24 cellular contexts compared by ENCODE assay signal in genomic region chr2:9775351-9775750, GRCh38.
DNase-seq lines count a peak whose midpoint lies in the region; ATAC-seq, FAIRE-seq and TF ChIP-seq lines count a peak whose summit lies in the region.
"Had no signal": no experiment of that assay in that cellular context is flagged by ENCODE, and none has a peak within 500 bp of the region (broad histone marks: within the 10 kb centered on the region; RNA-seq: fewer than 3 reads in every experiment).

No MANE protein-coding gene starts in this region.

- H2BK120ac ChIP-seq in neuronal stem cell (ENCODE audit: low read depth, low read length) = no peak overlapping the region

- H3K27me3 Mint-ChIP-seq in T-helper 17 cell = no peaks in the 10 kb centered on the region
- H3K27me3 Mint-ChIP-seq in activated T-helper 2 cell treated with anti-CD3 and anti-CD28 coated beads, Interferon-gamma antibody, Interleukin-2, Interleukin-4, amounts not matched to agents 10 μg/mL and 5 μg/mL and 100 μg/mL, durations not matched to agents 14 hours and 24 hours and 36 hours (ENCODE audit: low read depth) = no peaks in the 10 kb centered on the region
- H3K27me3 Mint-ChIP-seq: CD4-positive, alpha-beta T cell had no signal

- no peaks in the 10 kb centered on the region for H3K9me3 Mint-ChIP-seq in activated T-helper 2 cell treated with anti-CD3 and anti-CD28 coated beads, Interferon-gamma antibody, Interleukin-2, Interleukin-4, amounts not matched to agents 10 μg/mL and 5 μg/mL and 100 μg/mL, durations not matched to agents 14 hours and 24 hours and 36 hours
- H3K9me3 Mint-ChIP-seq: CD4-positive, alpha-beta T cell; CD8-positive, alpha-beta memory T cell had no signal

- no peak overlapping the region for H3K4ac ChIP-seq in neuronal stem cell (ENCODE audit: low read length)

- peak overlapping the region; percentile 45; the same call in 1 of the 2 replicates for H3K4me2 ChIP-seq in BLaER1
- H3K4me2 ChIP-seq in neuronal stem cell (ENCODE audit: insufficient read depth, low read length, poor library complexity, severe bottlenecking) = no peak overlapping the region

- H3K23ac ChIP-seq in neuronal stem cell (ENCODE audit: low read depth, low read length, poor library complexity) = no peak overlapping the region

- H3K27me3 ChIP-seq in BLaER1 = no peaks in the 10 kb centered on the region
- peaks cover 0 to 8% (median 0%) of the 10 kb centered on the region in 3 experiments for H3K27me3 ChIP-seq in neuronal stem cell (ENCODE audit: control insufficient read depth in 3 of 3, insufficient read depth in 3 of 3, low read depth in 1 of 3, low read length in 3 of 3)
- H3K27me3 ChIP-seq: BLaER1 treated with 17β-estradiol and CSF1 and Interleukin-3, amounts not matched to agents 10 nM and 100 nM had no signal

- 0 out of 2 replicates have a peak overlapping the region, but pooled peaks have one; percentile 54 for H3K27ac ChIP-seq in BLaER1
- H3K27ac ChIP-seq in kidney (ENCODE audit: low read depth in 2 of 2, low read length in 2 of 2) = no peak overlapping the region
- no peak overlapping the region for H3K27ac ChIP-seq in neuronal stem cell (replicated peaks; ENCODE audit: low read length)
- H3K27ac ChIP-seq: BLaER1 treated with 17β-estradiol and CSF1 and Interleukin-3, amounts not matched to agents 10 nM and 100 nM; GM23248 had no signal

- TF ChIP-seq CTCF in kidney (IDR thresholded peaks at IDR 0.05; ENCODE audit: borderline replicate concordance, extremely low read depth, insufficient read depth) = no peak

- no peak for FAIRE-seq in kidney (lab: Jason Lieb, UNC)
- FAIRE-seq: D721Med, G401.6, GM12892, GM19239, H1 had no signal

- H2AFZ ChIP-seq in neuronal stem cell (ENCODE audit: low read length) = no peak overlapping the region
- H2AFZ ChIP-seq: GM23248 had no signal

- H3K36me3 ChIP-seq in BLaER1 (no peaks in the 10 kb centered on the region), kidney (ENCODE audit: control insufficient read depth in 1 of 2, insufficient read depth in 2 of 2, low read length in 2 of 2) (no peaks in the 10 kb centered on the region), neuronal stem cell (replicated peaks in 1 of 2; ENCODE audit: control insufficient read depth in 2 of 2, insufficient read depth in 2 of 2, low read length in 2 of 2) (no peaks in the 10 kb centered on the region)
- H3K36me3 ChIP-seq: BLaER1 treated with 17β-estradiol and CSF1 and Interleukin-3, amounts not matched to agents 10 nM and 100 nM had no signal

- no peaks in the 10 kb centered on the region for H4K20me1 ChIP-seq in BLaER1
- H4K20me1 ChIP-seq: BLaER1 treated with 17β-estradiol and CSF1 and Interleukin-3, amounts not matched to agents 10 nM and 100 nM had no signal

- intact Hi-C loops in kidney (cut with DNase I) = no loop called here
- intact Hi-C loops in activated T-helper 2 cell treated with anti-CD3 and anti-CD28 coated beads, Interferon-gamma antibody, Interleukin-2, Interleukin-4, amounts not matched to agents 10 μg/mL and 5 μg/mL and 100 μg/mL, durations not matched to agents 14 hours and 24 hours and 36 hours (cut with micrococcal nuclease) = no loop called here

- H3K9ac ChIP-seq in BLaER1 (no peak overlapping the region), kidney (ENCODE audit: low read length in 2 of 2) (no peak overlapping the region), neuronal stem cell (ENCODE audit: low read depth, low read length, poor library complexity) (no peak overlapping the region)
- H3K9ac ChIP-seq: GM23248 had no signal

- no peak overlapping the region for H2BK12ac ChIP-seq in neuronal stem cell (ENCODE audit: low read length)

- H3K79me1 ChIP-seq in neuronal stem cell (ENCODE audit: low read depth, low read length) = no peaks in the 10 kb centered on the region

- H4K8ac ChIP-seq in neuronal stem cell (ENCODE audit: low read depth, low read length) = no peak overlapping the region

- no CpG with 5 or more reads among the region's 9 CpGs for WGBS in neuronal stem cell (ENCODE audit: extremely low coverage in 2 of 2, insufficient read length in 2 of 2, insufficient replicate concordance in 1 of 2), 2 donors

- H2BK5ac ChIP-seq in neuronal stem cell (ENCODE audit: low read length) = no peak overlapping the region

- H3K27ac Mint-ChIP-seq in T-helper 17 cell = peak overlapping the region; percentile 56
- H3K27ac Mint-ChIP-seq in activated T-helper 2 cell treated with anti-CD3 and anti-CD28 coated beads, Interferon-gamma antibody, Interleukin-2, Interleukin-4, amounts not matched to agents 10 μg/mL and 5 μg/mL and 100 μg/mL, durations not matched to agents 14 hours and 24 hours and 36 hours = no peak overlapping the region
- H3K27ac Mint-ChIP-seq: CD4-positive, alpha-beta T cell had no signal

- H3K4me3 ChIP-seq in BLaER1 (no peak overlapping the region), kidney (ENCODE audit: low read length in 2 of 2) (no peak overlapping the region), neuronal stem cell (ENCODE audit: low read length in 2 of 2) (no peak overlapping the region)
- H3K4me3 ChIP-seq: BLaER1 treated with 17β-estradiol and CSF1 and Interleukin-3, amounts not matched to agents 10 nM and 100 nM; GM23248 had no signal

- H3K9me3 ChIP-seq in BLaER1 = peaks cover 10% of the 10 kb centered on the region; the same call in 1 of the 2 replicates
- no peaks in the 10 kb centered on the region for H3K9me3 ChIP-seq in T-helper 17 cell (ENCODE audit: control insufficient read depth, low read length, poor library complexity, severe bottlenecking)
- H3K9me3 ChIP-seq in kidney (ENCODE audit: control insufficient read depth in 1 of 2, low read length in 2 of 2) = no peaks in the 10 kb centered on the region
- peaks cover 0 to 2% of the 10 kb centered on the region in 2 donors for H3K9me3 ChIP-seq in neuronal stem cell (replicated peaks in 1 of 2; ENCODE audit: control insufficient read depth in 2 of 2, insufficient read depth in 1 of 2, low read depth in 1 of 2, low read length in 2 of 2)

- H2BK15ac ChIP-seq in neuronal stem cell (ENCODE audit: low read length) = no peak overlapping the region

- peak overlapping the region; percentile 57 for H2AK5ac ChIP-seq in neuronal stem cell (ENCODE audit: low read depth, low read length)

- peaks cover 38% of the 10 kb centered on the region for H3K4me1 Mint-ChIP-seq in T-helper 17 cell
- peaks cover 25% of the 10 kb centered on the region for H3K4me1 Mint-ChIP-seq in activated T-helper 2 cell treated with anti-CD3 and anti-CD28 coated beads, Interferon-gamma antibody, Interleukin-2, Interleukin-4, amounts not matched to agents 10 μg/mL and 5 μg/mL and 100 μg/mL, durations not matched to agents 14 hours and 24 hours and 36 hours (ENCODE audit: low read depth)

- H3K18ac ChIP-seq in neuronal stem cell (ENCODE audit: low read length) = no peak overlapping the region

- H3K4me3 Mint-ChIP-seq in T-helper 17 cell = no peak overlapping the region
- no peak overlapping the region for H3K4me3 Mint-ChIP-seq in activated T-helper 2 cell treated with anti-CD3 and anti-CD28 coated beads, Interferon-gamma antibody, Interleukin-2, Interleukin-4, amounts not matched to agents 10 μg/mL and 5 μg/mL and 100 μg/mL, durations not matched to agents 14 hours and 24 hours and 36 hours (ENCODE audit: low read depth)
- H3K4me3 Mint-ChIP-seq: B cell; CD14-positive monocyte; CD4-positive, alpha-beta T cell; CD8-positive, alpha-beta memory T cell had no signal

- H3K4me1 ChIP-seq in BLaER1 (peaks cover 98% of the 10 kb centered on the region), kidney (ENCODE audit: control insufficient read depth in 1 of 2, insufficient read depth in 1 of 2, low read depth in 1 of 2, low read length in 2 of 2) (peaks cover 0 to 5% of the 10 kb centered on the region in 2 donors), neuronal stem cell (ENCODE audit: control insufficient read depth in 2 of 2, insufficient read depth in 1 of 2, low read depth in 1 of 2, low read length in 2 of 2) (peaks cover 4 to 16% of the 10 kb centered on the region in 2 donors)

- DNase-seq in T-helper 17 cell (no peak), kidney (peak; percentile 38), neuronal stem cell (ENCODE audit: low spot score) (no peak), DMS153 treated with DMSO at 0.1 percent for 48 hours (lab: John Stamatoyannopoulos, UW; ENCODE audit: unreplicated experiment) (no peak), NCI-H748 (lab: John Stamatoyannopoulos, UW; ENCODE audit: unreplicated experiment) (no peak)
- DNase-seq in activated T-helper 2 cell treated with anti-CD3 and anti-CD28 coated beads, Interferon-gamma antibody, Interleukin-2, Interleukin-4, amounts not matched to agents 10 μg/mL and 5 μg/mL and 100 μg/mL, durations not matched to agents 14 hours and 24 hours and 36 hours (ENCODE audit: low spot score) = no peak
- DNase-seq: CD4-positive, alpha-beta T cell; CD8-positive, alpha-beta memory T cell; DMS 273 treated with DMSO at 0.1 percent for 48 hours; DMS53; DMS79 treated with DMSO at 0.1 percent for 48 hours; GM23248; H7; HCEC 1CT had no signal

- no peak for ATAC-seq in T-helper 17 cell
- ATAC-seq in GM18520 (IDR thresholded peaks at IDR 0.05; ENCODE audit: unreplicated experiment) = no peak

- no peaks in the 10 kb centered on the region for H3K36me3 Mint-ChIP-seq in T-helper 17 cell (ENCODE audit: low read depth)
- H3K36me3 Mint-ChIP-seq in activated T-helper 2 cell treated with anti-CD3 and anti-CD28 coated beads, Interferon-gamma antibody, Interleukin-2, Interleukin-4, amounts not matched to agents 10 μg/mL and 5 μg/mL and 100 μg/mL, durations not matched to agents 14 hours and 24 hours and 36 hours (ENCODE audit: low read depth) = no peaks in the 10 kb centered on the region
- H3K36me3 Mint-ChIP-seq: CD14-positive monocyte had no signal

- no peak overlapping the region for H3K14ac ChIP-seq in neuronal stem cell (ENCODE audit: low read length)

- H4K91ac ChIP-seq in neuronal stem cell (ENCODE audit: low read depth, low read length, poor library complexity) = no peak overlapping the region
